In genomic region chr7:105141068-105141467, GRCh38 we compare ENCODE assay signal across 8 cellular contexts.
DNase-seq lines count a peak whose midpoint lies in the region; ATAC-seq, FAIRE-seq and TF ChIP-seq lines count a peak whose summit lies in the region.

No MANE protein-coding gene starts in this region.

- DNase-seq in Caco-2 (peak in 1 of 2 experiments; percentile 29), HTR-8/SVneo (ENCODE audit: insufficient read length, low spot score) (peak; percentile 18), adipocyte (ENCODE audit: low read depth) (peak; percentile 48), left lobe of liver (ENCODE audit: low spot score) (no peak)
- DNase-seq in stimulated activated CD8-positive, alpha-beta memory T cell treated with anti-CD3 and anti-CD28 coated beads, Interleukin-4, amount 100 ng/mL, for 48 hours, result no peak

- peaks cover 34% of the 10 kb centered on the region for H3K36me3 Mint-ChIP-seq in Caco-2 (ENCODE audit: insufficient read depth, unreplicated experiment)

- H3K4me3 Mint-ChIP-seq in Caco-2 (ENCODE audit: unreplicated experiment), result no peak overlapping the region

- no peaks in the 10 kb centered on the region for H3K9me3 Mint-ChIP-seq in Caco-2 (ENCODE audit: unreplicated experiment)

- H3K4me3 ChIP-seq in Caco-2 (ENCODE audit: low read depth, low read length) (no peak overlapping the region), adipocyte (ENCODE audit: low read length) (no peak overlapping the region)

- FAIRE-seq in HTR-8/SVneo (lab: Jason Lieb, UNC), result no peak

- no peak overlapping the region for H3K27ac Mint-ChIP-seq in Caco-2 (ENCODE audit: unreplicated experiment)

- TF ChIP-seq CTCF in Caco-2 (IDR thresholded peaks at IDR 0.05; ENCODE audit: insufficient read depth in 1 of 2, low read depth in 1 of 2, low read length in 1 of 2, severe bottlenecking in 1 of 2, unreplicated experiment in 1 of 2), result peak; percentile 19 to 56

- H3K9ac ChIP-seq in adipocyte (ENCODE audit: low read length), result no peak overlapping the region

- peak; percentile 49 for ATAC-seq in left lobe of liver
- ATAC-seq in HG02623 (IDR thresholded peaks at IDR 0.05; ENCODE audit: unreplicated experiment), result no peak
- no peak for ATAC-seq in GM18861 (IDR thresholded peaks at IDR 0.05; ENCODE audit: unreplicated experiment)
- ATAC-seq in HG02973 (IDR thresholded peaks at IDR 0.05; ENCODE audit: unreplicated experiment), result no peak

- CTCF ChIA-PET in Caco-2 (lab: Charles Lee), result interaction anchor here (0.6 to 0.7 kb wide), 3 partner anchors 127 to 448 kb away, joined by 3 read pairs; no protein-coding TSS in a partner anchor

- no peaks in the 10 kb centered on the region for H3K27me3 Mint-ChIP-seq in Caco-2 (ENCODE audit: insufficient read depth, unreplicated experiment)

- H3K27me3 ChIP-seq in Caco-2 (replicated peaks; ENCODE audit: control insufficient read depth, insufficient read depth, low read length) (no peaks in the 10 kb centered on the region), adipocyte (replicated peaks; ENCODE audit: control insufficient read depth, insufficient read depth, low read length) (no peaks in the 10 kb centered on the region)

- peaks cover 10% of the 10 kb centered on the region for H3K4me1 Mint-ChIP-seq in Caco-2 (ENCODE audit: low read depth, unreplicated experiment)

- no peaks in the 10 kb centered on the region for H3K4me1 ChIP-seq in Caco-2
- peaks cover 13% of the 10 kb centered on the region for H3K4me1 ChIP-seq in adipocyte (ENCODE audit: control insufficient read depth, insufficient read depth, low read length)

- H3K36me3 ChIP-seq in Caco-2 (ENCODE audit: control insufficient read depth, insufficient read depth, low read length) (peaks cover 1% of the 10 kb centered on the region), adipocyte (ENCODE audit: control insufficient read depth, insufficient read depth, low read length, severe bottlenecking) (peaks cover 41% of the 10 kb centered on the region)

- intact Hi-C loops in Caco-2 (cut with micrococcal nuclease; ENCODE audit: unreplicated experiment), result loop anchor here (1.0 to 10.0 kb wide), 2 partner anchors 195 to 284 kb away; no protein-coding TSS in a partner anchor

- POLR2A ChIA-PET in Caco-2 (lab: Charles Lee), result no interaction called here

- no TSS peak for BruUV-seq in Caco-2 (replicated peaks; lab: Mats Ljungman, UMichigan)

- H3K9me3 ChIP-seq in Caco-2, result no peaks in the 10 kb centered on the region
- no peaks in the 10 kb centered on the region for H3K9me3 ChIP-seq in adipocyte (ENCODE audit: control insufficient read depth, low read length)

Comparison
In these comparisons a context has a peak if more than half of its experiments do, and no peak if none do; other contexts are left out.
1. DNase-seq: peak in HTR-8/SVneo (single experiment) and adipocyte (single experiment); none in left lobe of liver (single experiment) and stimulated activated CD8-positive, alpha-beta memory T cell treated with anti-CD3 and anti-CD28 coated beads, Interleukin-4, amount 100 ng/mL, for 48 hours (single experiment).